17 cellular contexts compared by ENCODE assay signal in the genomic region with DNA sequence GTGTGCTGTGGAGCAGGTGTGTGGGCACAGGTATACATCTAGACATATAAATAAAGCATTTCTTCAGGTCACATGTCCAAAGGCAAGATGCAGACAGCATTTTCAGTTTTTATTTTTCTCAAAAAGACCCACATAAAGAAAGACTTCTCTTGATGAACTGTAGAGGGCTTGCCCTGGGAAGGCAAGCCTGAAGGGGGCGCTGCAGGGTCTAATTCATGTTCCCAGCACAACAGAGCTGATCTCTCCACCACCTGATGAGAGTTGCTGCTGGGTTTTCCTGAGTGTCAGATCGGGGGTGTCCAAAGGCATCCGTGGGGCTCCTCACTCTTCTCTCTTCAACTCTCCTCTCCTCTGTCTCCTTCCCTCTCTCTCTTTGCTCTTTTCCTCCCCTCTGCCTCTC. TPM values are rescaled to one million over a fixed set of nuclear protein-coding genes. Genes with fewer than 3 reads are reported as not detected.
DNase-seq lines count a peak whose midpoint lies in the region; FAIRE-seq and TF ChIP-seq lines count a peak whose summit lies in the region.
"Had no signal": no experiment of that assay in that cellular context is flagged by ENCODE, and none has a peak within 500 bp of the region (broad histone marks: within the 10 kb centered on the region; RNA-seq: fewer than 3 reads in every experiment).

No MANE protein-coding gene starts in this region.

- H3K14ac ChIP-seq in H1 (ENCODE audit: insufficient read length) = no peak overlapping the region

- FAIRE-seq in H1 (lab: Jason Lieb, UNC) = peak; percentile 89
- FAIRE-seq: colon, G401.6 had no signal

- H3K18ac ChIP-seq in H1 (ENCODE audit: extremely low read depth, low read length) = no peak overlapping the region

- H3K56ac ChIP-seq in H1 (replicated peaks; ENCODE audit: insufficient read length, low read depth, low read length) = no peak overlapping the region

- H3K23ac ChIP-seq in H1 (ENCODE audit: insufficient read length) = no peak overlapping the region

- H3K27me3 Mint-ChIP-seq in T-helper 2 cell treated with Interferon-gamma antibody and Interleukin-4, amounts not matched to agents 5 μg/mL and 100 μg/mL, for 36 hours (ENCODE audit: low read depth) = no peaks in the 10 kb centered on the region
- peaks cover 23% of the 10 kb centered on the region for H3K27me3 Mint-ChIP-seq in type B pancreatic cell

- no peak overlapping the region for H3K4ac ChIP-seq in H1 (replicated peaks; ENCODE audit: insufficient read length, low read depth, low read length)

- H3K27ac Mint-ChIP-seq in T-helper 2 cell treated with Interferon-gamma antibody and Interleukin-4, amounts not matched to agents 5 μg/mL and 100 μg/mL, for 36 hours = peak overlapping the region; percentile 45
- no peak overlapping the region for H3K27ac Mint-ChIP-seq in type B pancreatic cell
- H3K27ac Mint-ChIP-seq: mesothelial cell of epicardium had no signal

- H3K27me3 ChIP-seq in H1 (replicated peaks in 1 of 4; ENCODE audit: control insufficient read depth in 3 of 4, extremely low read depth in 1 of 4, insufficient read depth in 3 of 4, low read length in 3 of 4) (no peaks in the 10 kb centered on the region; a peak in 1 of 7 replicates), smooth muscle cell (ENCODE audit: low read depth) (no peaks in the 10 kb centered on the region)
- H3K27me3 ChIP-seq: uterus had no signal

- H3K23me2 ChIP-seq in H1 (ENCODE audit: low read depth, low read length) = no peaks in the 10 kb centered on the region

- no peaks in the 10 kb centered on the region for H3K4me1 Mint-ChIP-seq in T-helper 2 cell treated with Interferon-gamma antibody and Interleukin-4, amounts not matched to agents 5 μg/mL and 100 μg/mL, for 36 hours (ENCODE audit: low read depth)
- no peaks in the 10 kb centered on the region for H3K4me1 Mint-ChIP-seq in type B pancreatic cell (ENCODE audit: unreplicated experiment)
- H3K4me1 Mint-ChIP-seq: mesothelial cell of epicardium had no signal

- no peaks in the 10 kb centered on the region for H3F3A ChIP-seq in smooth muscle cell (ENCODE audit: low read depth)

- POLR2A ChIA-PET in H1 (lab: Charles Lee; ENCODE audit: partially characterized antibody) = interaction anchor here (0.7 to 0.9 kb wide), 2 partner anchors 9 to 46 kb away, joined by 3 read pairs; no protein-coding TSS in a partner anchor

- H3K36me3 ChIP-seq in H1 (ENCODE audit: control insufficient read depth in 2 of 4, insufficient read depth in 4 of 4, low read length in 3 of 4) = no peaks in the 10 kb centered on the region
- no peaks in the 10 kb centered on the region for H3K36me3 ChIP-seq in smooth muscle cell (ENCODE audit: low read depth)
- H3K36me3 ChIP-seq: esophagus muscularis mucosa, prostate gland, uterus had no signal

- H2AFZ ChIP-seq in H1 (ENCODE audit: low read length) (no peak overlapping the region), smooth muscle cell (ENCODE audit: low read depth) (no peak overlapping the region)

- H3K4me3 ChIP-seq in H1 (ENCODE audit: extremely low read depth in 1 of 4, insufficient read depth in 2 of 4, low read depth in 3 of 4, low read length in 4 of 4) (no peak overlapping the region), smooth muscle cell (no peak overlapping the region)
- H3K4me3 ChIP-seq: esophagus muscularis mucosa, prostate gland, uterus had no signal

- no peak for TF ChIP-seq POLR2A in H1 (IDR thresholded peaks at IDR 0.05; ENCODE audit: control extremely low read depth in 1 of 2, low read depth in 2 of 2, low read length in 2 of 2)

- peak; percentile 81 to 88 for TF ChIP-seq RAD21 in H1 (IDR thresholded peaks at IDR 0.05 in 1 of 2, conservative IDR thresholded peaks at IDR 0.05 in 1 of 2; ENCODE audit: low read depth in 2 of 2, low read length in 2 of 2)

- H3K27ac ChIP-seq in H1 (ENCODE audit: low read depth, low read length) = no peak overlapping the region
- no peak overlapping the region for H3K27ac ChIP-seq in smooth muscle cell (ENCODE audit: low read depth)
- H3K27ac ChIP-seq: esophagus muscularis mucosa, prostate gland, uterus had no signal

- no peak overlapping the region for H4K8ac ChIP-seq in H1 (ENCODE audit: extremely low read depth, insufficient read depth, low read length)

- CTCF ChIA-PET in H1 (lab: Charles Lee; ENCODE audit: partially characterized antibody) = interaction anchor here (0.6 to 4.9 kb wide), 41 partner anchors 9 to 311 kb away, joined by 3 to 69 read pairs (median 5); no protein-coding TSS in a partner anchor

- H3K9me3 Mint-ChIP-seq in T-helper 2 cell treated with Interferon-gamma antibody and Interleukin-4, amounts not matched to agents 5 μg/mL and 100 μg/mL, for 36 hours = peaks cover 21% of the 10 kb centered on the region
- H3K9me3 Mint-ChIP-seq in type B pancreatic cell = peaks cover 10% of the 10 kb centered on the region

- H3K4me1 ChIP-seq in H1 (replicated peaks in 1 of 4; ENCODE audit: control insufficient read depth in 3 of 4, insufficient read depth in 4 of 4, low read length in 3 of 4) = peaks cover 0 to 3% (median 0%) of the 10 kb centered on the region in 4 experiments; a peak in 2 of 7 replicates
- H3K4me1 ChIP-seq in smooth muscle cell (ENCODE audit: low read depth) = no peaks in the 10 kb centered on the region
- H3K4me1 ChIP-seq: esophagus muscularis mucosa, prostate gland, uterus had no signal

- 23% methylated on average over 3 of the region's 3 CpGs; no CpG with 5 or more reads in 1 of the 2 experiments for WGBS in H1 (ENCODE audit: extremely low coverage in 1 of 2, insufficient coverage in 1 of 2, insufficient read length in 1 of 2, insufficient replicate concordance in 2 of 2, low coverage in 1 of 2, low lambda C conversion rate in 2 of 2, missing lambda C conversion rate in 1 of 2), 2 experiments
- WGBS in smooth muscle cell (ENCODE audit: low lambda C conversion rate) = 29% methylated on average over 3 of the region's 3 CpGs

- H4K5ac ChIP-seq in H1 (ENCODE audit: insufficient read length, low read depth, low read length) = no peak overlapping the region

- H3K4me2 ChIP-seq in H1 (ENCODE audit: insufficient read depth in 1 of 2, low read depth in 2 of 2, low read length in 2 of 2) (no peak overlapping the region), smooth muscle cell (no peak overlapping the region)

- H4K91ac ChIP-seq in H1 (replicated peaks; ENCODE audit: insufficient read length, low read length) = no peak overlapping the region

- H2AK5ac ChIP-seq in H1 (ENCODE audit: low read depth, low read length) = no peak overlapping the region

- no peaks in the 10 kb centered on the region for H3K79me2 ChIP-seq in H1 (ENCODE audit: control insufficient read depth in 1 of 2, insufficient read depth in 2 of 2, low read length in 2 of 2)
- no peaks in the 10 kb centered on the region for H3K79me2 ChIP-seq in smooth muscle cell (ENCODE audit: low read depth)

- no peak for TF ChIP-seq EP300 in H1 (IDR thresholded peaks at IDR 0.05; ENCODE audit: borderline replicate concordance in 1 of 2, low read depth in 2 of 2, low read length in 2 of 2)

- peaks cover 4% of the 10 kb centered on the region; the same call in 1 of the 2 replicates for H3K79me1 ChIP-seq in H1 (ENCODE audit: low read depth, low read length)

- no peak for DNase-seq in T-helper 2 cell treated with Interferon-gamma antibody and Interleukin-4, amounts not matched to agents 5 μg/mL and 100 μg/mL, for 36 hours (ENCODE audit: low spot score)
- DNase-seq in T-helper 2 cell = no peak
- DNase-seq in NAMALWA (ENCODE audit: low spot score) = peak; percentile 67
- DNase-seq in H1 (ENCODE audit: low read depth in 1 of 2, low spot score in 2 of 2) = peak; percentile 54 to 93
- DNase-seq in type B pancreatic cell (ENCODE audit: extremely low spot score, unreplicated experiment) = no peak
- no peak for DNase-seq in NCI-H446 treated with DMSO at 0.1 percent for 48 hours (lab: John Stamatoyannopoulos, UW)
- no peak for DNase-seq in smooth muscle cell (lab: John Stamatoyannopoulos, UW; ENCODE audit: unreplicated experiment)
- DNase-seq in activated naive CD4-positive, alpha-beta T cell (lab: John Stamatoyannopoulos, UW) = no peak
- DNase-seq: activated CD8-positive, alpha-beta memory T cell treated with anti-CD3 and anti-CD28 coated beads, Interleukin-2, amount 50 U/mL, for 48 hours; NCI-H226; Right ventricle myocardium superior; uterus had no signal

- H2BK20ac ChIP-seq in H1 (ENCODE audit: low read length) = no peak overlapping the region

- H2BK15ac ChIP-seq in H1 (ENCODE audit: low read length) = peak overlapping the region; percentile 99; the same call in 1 of the 2 replicates

- H3K9me3 ChIP-seq in H1 (ENCODE audit: insufficient read depth in 2 of 2, low read depth in 1 of 2, low read length in 1 of 2) (peaks cover 6 to 7% of the 10 kb centered on the region in 2 experiments; a peak in 2 of 4 replicates), smooth muscle cell (replicated peaks; ENCODE audit: low read depth) (no peaks in the 10 kb centered on the region)
- H3K9me3 ChIP-seq: prostate gland, uterus had no signal

- TF ChIP-seq CTCF in H1 (IDR thresholded peaks at IDR 0.05; ENCODE audit: control extremely low read depth in 1 of 3, insufficient read depth in 1 of 3, low read depth in 1 of 3, low read length in 3 of 3) = peak in 2 of 3 experiments; percentile 94 to 99; a peak in 3 of 4 replicates
- TF ChIP-seq CTCF in type B pancreatic cell (conservative IDR thresholded peaks at IDR 0.05) = peak; percentile 60
- TF ChIP-seq CTCF in smooth muscle cell (IDR thresholded peaks at IDR 0.05; ENCODE audit: borderline replicate concordance, insufficient read depth, poor library complexity, severe bottlenecking) = no peak

- H4K20me1 ChIP-seq in H1 (replicated peaks in 1 of 2; ENCODE audit: control insufficient read depth in 1 of 2, insufficient read depth in 2 of 2, low read length in 2 of 2) (no peaks in the 10 kb centered on the region), smooth muscle cell (ENCODE audit: low read depth) (no peaks in the 10 kb centered on the region)

- no peak overlapping the region for H2BK12ac ChIP-seq in H1 (ENCODE audit: low read depth, low read length)

- H2BK120ac ChIP-seq in H1 (replicated peaks; ENCODE audit: low read depth, low read length) = no peak overlapping the region

- no peak overlapping the region for H3K9ac ChIP-seq in H1 (replicated peaks in 1 of 4; ENCODE audit: extremely low read depth in 1 of 4, low read depth in 3 of 4, low read length in 3 of 4)
- no peak overlapping the region for H3K9ac ChIP-seq in smooth muscle cell (ENCODE audit: low read depth)

- no peak overlapping the region for H2BK5ac ChIP-seq in H1 (ENCODE audit: low read depth, low read length)

- no peaks in the 10 kb centered on the region for H3K36me3 Mint-ChIP-seq in T-helper 2 cell treated with Interferon-gamma antibody and Interleukin-4, amounts not matched to agents 5 μg/mL and 100 μg/mL, for 36 hours (ENCODE audit: low read depth)
- no peaks in the 10 kb centered on the region for H3K36me3 Mint-ChIP-seq in type B pancreatic cell
- H3K36me3 Mint-ChIP-seq: mesothelial cell of epicardium had no signal

- no peak overlapping the region for H3K4me3 Mint-ChIP-seq in T-helper 2 cell treated with Interferon-gamma antibody and Interleukin-4, amounts not matched to agents 5 μg/mL and 100 μg/mL, for 36 hours
- no peak overlapping the region for H3K4me3 Mint-ChIP-seq in type B pancreatic cell
- H3K4me3 Mint-ChIP-seq: mesothelial cell of epicardium had no signal

RNA-seq across cellular contexts. Expression of a gene that starts 26.6 kb away (rescaled TPM):
- 13.8 and 14.8 TPM in 2 replicates for total RNA-seq in H1 (2021; fragmentation: NEBNext Ultra II Directional; extraction: Animal tissue kit (Norgen Biotek cat#: 25700))
- polyA plus RNA-seq in H1 (2011; rRNA removed) (14.6 and 27.3 TPM in 2 replicates), smooth muscle cell (0.53 and 1.5 TPM in 2 replicates)
- 15.1 TPM for polyA plus RNA-seq in H1 (2011; cell fraction: cytosol; rRNA removed)
- 35.4 TPM for polyA plus RNA-seq in H1 (2011; cell fraction: nucleus; rRNA removed)
- polyA plus RNA-seq in H1 (2012, experiment 1 of 2) = 4.8 to 12.3 TPM (median 11.4 TPM) in 4 replicates
- polyA plus RNA-seq in H1 (2012, experiment 2 of 2) = 5.9 TPM
- 9.6 TPM for polyA plus RNA-seq in H1 (2013, experiment 1 of 2)
- polyA plus RNA-seq in H1 (2013, experiment 2 of 2) = 8.5 TPM
- 10.0 and 12.3 TPM in 2 replicates for polyA minus RNA-seq in H1 (2011; rRNA and poly(A)+ RNA removed)
- 11.6 TPM for polyA minus RNA-seq in H1 (2011; cell fraction: cytosol; rRNA and poly(A)+ RNA removed)
- polyA minus RNA-seq in H1 (2011; cell fraction: nucleus; rRNA and poly(A)+ RNA removed) = 16.3 TPM
- total RNA-seq in type B pancreatic cell (ENCODE audit: low replicate concordance) (2.9 and 7.9 TPM in 2 replicates), smooth muscle cell (1.6 and 1.7 TPM in 2 replicates)

Comparison
In these comparisons a context has a peak if more than half of its experiments do, and no peak if none do; other contexts are left out.
1. DNase-seq: peak in NAMALWA (single experiment) and H1 (2 of 2); none in T-helper 2 cell treated with Interferon-gamma antibody and Interleukin-4, amounts not matched to agents 5 μg/mL and 100 μg/mL, for 36 hours (single experiment), T-helper 2 cell (0 of 5), type B pancreatic cell (single experiment), NCI-H446 treated with DMSO at 0.1 percent for 48 hours (single experiment), smooth muscle cell (single experiment) and activated naive CD4-positive, alpha-beta T cell (0 of 4).